Comparison of ENCODE assay signal across 1 cellular context in genomic region chr16:74991593-74992403, GRCh38.
TF ChIP-seq lines count a peak whose summit lies in the region.

No MANE protein-coding gene starts in this region.

TF ChIP-seq in K562, 482 proteins besides CTCF, POLR2A, EP300 and RAD21 (continued from another document and continues in another):
- TF ChIP-seq ZMIZ1 (IDR thresholded peaks at IDR 0.05; ENCODE audit: low read depth in 2 of 2, low read length in 2 of 2): no peak
- TF ChIP-seq YBX1 (IDR thresholded peaks at IDR 0.05): no peak
- no peak for TF ChIP-seq U2AF1 (optimal IDR thresholded peaks at IDR 0.05; ENCODE audit: low read depth, low read length)
- no peak for TF ChIP-seq NFATC3 (IDR thresholded peaks at IDR 0.05)
- peak; percentile 81 for TF ChIP-seq SMARCA4 (IDR thresholded peaks at IDR 0.05)
- TF ChIP-seq NCOR1 (IDR thresholded peaks at IDR 0.05): peak; percentile 52; the same call in 1 of the 2 replicates
- TF ChIP-seq PHB (CRISPR knock-in tag; IDR thresholded peaks at IDR 0.05): no peak
- TF ChIP-seq EHMT2 (IDR thresholded peaks at IDR 0.05): no peak
- TF ChIP-seq GTF3C2 (IDR thresholded peaks at IDR 0.05; ENCODE audit: borderline replicate concordance, extremely low read depth, insufficient read length): no peak
- TF ChIP-seq LEF1 (IDR thresholded peaks at IDR 0.05): 0 out of 2 replicates have a peak, but pooled peaks have one; percentile 15
- no peak for TF ChIP-seq ZZZ3 (IDR thresholded peaks at IDR 0.05)
- TF ChIP-seq SMARCA5 (IDR thresholded peaks at IDR 0.05): 0 out of 2 replicates have a peak, but pooled peaks have one; percentile 42
- TF ChIP-seq ZNF75A (CRISPR knock-in tag; IDR thresholded peaks at IDR 0.05): no peak
- TF ChIP-seq ZNF318 (IDR thresholded peaks at IDR 0.05; ENCODE audit: borderline replicate concordance in 1 of 2, low read depth in 1 of 2): no peak
- no peak for TF ChIP-seq ELK3 (CRISPR knock-in tag; IDR thresholded peaks at IDR 0.05)
- TF ChIP-seq PTTG1 (tag; IDR thresholded peaks at IDR 0.05; ENCODE audit: low read depth): no peak
- no peak for TF ChIP-seq ZBTB8A (IDR thresholded peaks at IDR 0.05; ENCODE audit: partially characterized antibody)
- TF ChIP-seq ZNF253 (CRISPR knock-in tag; conservative IDR thresholded peaks at IDR 0.05): no peak
- no peak for TF ChIP-seq TSHZ1 (CRISPR knock-in tag; IDR thresholded peaks at IDR 0.05)
- no peak for TF ChIP-seq ZNF79 (CRISPR knock-in tag; IDR thresholded peaks at IDR 0.05; ENCODE audit: low read depth)
- no peak for TF ChIP-seq HNRNPK (IDR thresholded peaks at IDR 0.05; ENCODE audit: low read depth, low read length, poor library complexity, severe bottlenecking)
- TF ChIP-seq SREBF2 (CRISPR knock-in tag; IDR thresholded peaks at IDR 0.05): no peak
- 0 out of 2 replicates have a peak, but pooled peaks have one; percentile 22 for TF ChIP-seq GATAD2A (IDR thresholded peaks at IDR 0.05)
- TF ChIP-seq ATF3 (IDR thresholded peaks at IDR 0.05): no peak
- TF ChIP-seq ATF3 (CRISPR knock-in tag; conservative IDR thresholded peaks at IDR 0.05): no peak
- TF ChIP-seq SP2 (IDR thresholded peaks at IDR 0.05; ENCODE audit: extremely low read depth, low read depth, low read length, poor library complexity, severe bottlenecking): no peak
- no peak for TF ChIP-seq NCOA6 (IDR thresholded peaks at IDR 0.05)
- TF ChIP-seq ZNF232 (CRISPR knock-in tag; IDR thresholded peaks at IDR 0.05): no peak
- no peak for TF ChIP-seq PRDM10 (IDR thresholded peaks at IDR 0.05; ENCODE audit: partially characterized antibody)
- no peak for TF ChIP-seq MCM7 (IDR thresholded peaks at IDR 0.05)
- no peak for TF ChIP-seq RBM22 (IDR thresholded peaks at IDR 0.05; ENCODE audit: low read depth, low read length, poor library complexity, severe bottlenecking)
- TF ChIP-seq PHF21A (IDR thresholded peaks at IDR 0.05; ENCODE audit: borderline replicate concordance, low read depth): no peak
- no peak for TF ChIP-seq JUND (IDR thresholded peaks at IDR 0.05; ENCODE audit: borderline replicate concordance, low read depth, low read length)
- TF ChIP-seq JUND (tag; IDR thresholded peaks at IDR 0.05; ENCODE audit: borderline replicate concordance, low read depth, low read length): no peak; the same call in 2 of the 3 replicates
- no peak for TF ChIP-seq RAD51 (IDR thresholded peaks at IDR 0.05; ENCODE audit: borderline replicate concordance, low read depth)
- TF ChIP-seq GATAD2B (IDR thresholded peaks at IDR 0.05; ENCODE audit: borderline replicate concordance): no peak
